ENCODE assay signal across 1 cellular context in the genomic region with DNA sequence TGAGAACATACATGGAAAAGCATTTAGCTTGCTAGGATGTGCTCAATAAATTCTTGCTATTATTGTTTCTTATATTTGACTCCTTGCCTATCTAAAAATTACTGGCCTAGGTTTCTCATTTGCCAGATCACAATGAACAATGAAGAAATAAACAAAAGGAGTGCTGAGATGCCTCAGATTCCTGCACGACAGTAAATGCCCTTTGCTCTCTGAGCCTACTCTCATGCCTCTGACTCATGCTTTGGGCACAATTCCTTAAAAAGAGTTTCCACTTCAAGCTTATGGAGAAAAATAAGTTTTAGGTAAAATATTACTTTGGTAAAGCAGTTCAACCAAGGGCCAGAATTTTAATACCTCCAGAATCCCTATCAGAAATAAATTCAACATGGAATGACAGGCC.
TF ChIP-seq lines count a peak whose summit lies in the region.

No MANE protein-coding gene starts in this region.

TF ChIP-seq in HepG2, 621 proteins besides CTCF, POLR2A, EP300 and RAD21:
- TF ChIP-seq KDM4B (CRISPR knock-in tag; IDR thresholded peaks at IDR 0.05) (no peak), ZNF773 (CRISPR knock-in tag; IDR thresholded peaks at IDR 0.05; ENCODE audit: borderline replicate concordance) (no peak), ZNF484 (CRISPR knock-in tag; IDR thresholded peaks at IDR 0.05; ENCODE audit: borderline replicate concordance, low read depth) (no peak), SMARCC2 (IDR thresholded peaks at IDR 0.05) (no peak), FOSL2 (CRISPR knock-in tag; IDR thresholded peaks at IDR 0.05) (peak; percentile 42; the same call in 1 of the 2 replicates), SOX5 (CRISPR knock-in tag; IDR thresholded peaks at IDR 0.05; ENCODE audit: borderline replicate concordance) (peak; percentile 58; the same call in 1 of the 2 replicates), SOX13 (IDR thresholded peaks at IDR 0.05) (no peak), SOX13 (CRISPR knock-in tag; conservative IDR thresholded peaks at IDR 0.05 in 1 of 2, IDR thresholded peaks at IDR 0.05 in 1 of 2) (peak in 1 of 2 experiments; percentile 79; a peak in 2 of 4 replicates), FOXC1 (CRISPR knock-in tag; IDR thresholded peaks at IDR 0.05; ENCODE audit: borderline replicate concordance) (no peak)
TF ChIP-seq in HepG2: peak in this region for 3.
